Comparison of ENCODE assay signal across 1 cellular context in the genomic region with DNA sequence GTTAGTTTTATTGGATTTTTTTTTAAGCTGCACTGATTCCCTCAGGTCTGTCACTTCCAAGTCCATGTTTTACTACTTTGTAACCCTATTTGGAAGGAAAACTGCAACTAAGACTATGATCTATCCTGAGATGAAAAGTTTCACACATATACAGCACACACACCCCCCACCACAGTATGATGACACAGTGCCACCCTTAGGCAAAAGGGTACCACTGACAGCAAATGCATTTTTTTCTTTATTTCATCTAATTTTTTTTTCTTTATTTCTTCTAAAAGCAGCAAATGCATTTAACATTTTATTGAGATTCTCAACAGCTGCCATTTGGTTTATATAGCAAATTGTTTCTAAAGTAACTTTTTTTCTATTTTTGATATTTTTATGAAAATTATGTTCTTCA.
A peak's percentile ranks its signal among the peaks of the same experiment; 100 is the strongest.
TF ChIP-seq lines count a peak whose summit lies in the region.

No MANE protein-coding gene starts in this region.

TF ChIP-seq in HepG2, 621 proteins besides CTCF, POLR2A, EP300 and RAD21:
- TF ChIP-seq, protein P1, sequence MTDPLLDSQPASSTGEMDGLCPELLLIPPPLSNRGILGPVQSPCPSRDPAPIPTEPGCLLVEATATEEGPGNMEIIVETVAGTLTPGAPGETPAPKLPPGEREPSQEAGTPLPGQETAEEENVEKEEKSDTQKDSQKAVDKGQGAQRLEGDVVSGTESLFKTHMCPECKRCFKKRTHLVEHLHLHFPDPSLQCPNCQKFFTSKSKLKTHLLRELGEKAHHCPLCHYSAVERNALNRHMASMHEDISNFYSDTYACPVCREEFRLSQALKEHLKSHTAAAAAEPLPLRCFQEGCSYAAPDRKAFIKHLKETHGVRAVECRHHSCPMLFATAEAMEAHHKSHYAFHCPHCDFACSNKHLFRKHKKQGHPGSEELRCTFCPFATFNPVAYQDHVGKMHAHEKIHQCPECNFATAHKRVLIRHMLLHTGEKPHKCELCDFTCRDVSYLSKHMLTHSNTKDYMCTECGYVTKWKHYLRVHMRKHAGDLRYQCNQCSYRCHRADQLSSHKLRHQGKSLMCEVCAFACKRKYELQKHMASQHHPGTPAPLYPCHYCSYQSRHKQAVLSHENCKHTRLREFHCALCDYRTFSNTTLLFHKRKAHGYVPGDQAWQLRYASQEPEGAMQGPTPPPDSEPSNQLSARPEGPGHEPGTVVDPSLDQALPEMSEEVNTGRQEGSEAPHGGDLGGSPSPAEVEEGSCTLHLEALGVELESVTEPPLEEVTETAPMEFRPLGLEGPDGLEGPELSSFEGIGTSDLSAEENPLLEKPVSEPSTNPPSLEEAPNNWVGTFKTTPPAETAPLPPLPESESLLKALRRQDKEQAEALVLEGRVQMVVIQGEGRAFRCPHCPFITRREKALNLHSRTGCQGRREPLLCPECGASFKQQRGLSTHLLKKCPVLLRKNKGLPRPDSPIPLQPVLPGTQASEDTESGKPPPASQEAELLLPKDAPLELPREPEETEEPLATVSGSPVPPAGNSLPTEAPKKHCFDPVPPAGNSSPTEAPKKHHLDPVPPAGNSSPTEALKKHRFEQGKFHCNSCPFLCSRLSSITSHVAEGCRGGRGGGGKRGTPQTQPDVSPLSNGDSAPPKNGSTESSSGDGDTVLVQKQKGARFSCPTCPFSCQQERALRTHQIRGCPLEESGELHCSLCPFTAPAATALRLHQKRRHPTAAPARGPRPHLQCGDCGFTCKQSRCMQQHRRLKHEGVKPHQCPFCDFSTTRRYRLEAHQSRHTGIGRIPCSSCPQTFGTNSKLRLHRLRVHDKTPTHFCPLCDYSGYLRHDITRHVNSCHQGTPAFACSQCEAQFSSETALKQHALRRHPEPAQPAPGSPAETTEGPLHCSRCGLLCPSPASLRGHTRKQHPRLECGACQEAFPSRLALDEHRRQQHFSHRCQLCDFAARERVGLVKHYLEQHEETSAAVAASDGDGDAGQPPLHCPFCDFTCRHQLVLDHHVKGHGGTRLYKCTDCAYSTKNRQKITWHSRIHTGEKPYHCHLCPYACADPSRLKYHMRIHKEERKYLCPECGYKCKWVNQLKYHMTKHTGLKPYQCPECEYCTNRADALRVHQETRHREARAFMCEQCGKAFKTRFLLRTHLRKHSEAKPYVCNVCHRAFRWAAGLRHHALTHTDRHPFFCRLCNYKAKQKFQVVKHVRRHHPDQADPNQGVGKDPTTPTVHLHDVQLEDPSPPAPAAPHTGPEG (CRISPR knock-in tag; IDR thresholded peaks at IDR 0.05), result no peak
- TF ChIP-seq ZNF563 (CRISPR knock-in tag; IDR thresholded peaks at IDR 0.05) (no peak), STAG1 (CRISPR knock-in tag; IDR thresholded peaks at IDR 0.05) (peak; percentile 69), SMC3 (IDR thresholded peaks at IDR 0.05; ENCODE audit: low read length) (peak; percentile 31; the same call in 1 of the 2 replicates)
- TF ChIP-seq, protein P2, sequence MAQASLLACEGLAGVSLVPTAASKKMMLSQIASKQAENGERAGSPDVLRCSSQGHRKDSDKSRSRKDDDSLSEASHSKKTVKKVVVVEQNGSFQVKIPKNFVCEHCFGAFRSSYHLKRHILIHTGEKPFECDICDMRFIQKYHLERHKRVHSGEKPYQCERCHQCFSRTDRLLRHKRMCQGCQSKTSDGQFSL (CRISPR knock-in tag; IDR thresholded peaks at IDR 0.05), result peak; percentile 85
- TF ChIP-seq, protein P3, sequence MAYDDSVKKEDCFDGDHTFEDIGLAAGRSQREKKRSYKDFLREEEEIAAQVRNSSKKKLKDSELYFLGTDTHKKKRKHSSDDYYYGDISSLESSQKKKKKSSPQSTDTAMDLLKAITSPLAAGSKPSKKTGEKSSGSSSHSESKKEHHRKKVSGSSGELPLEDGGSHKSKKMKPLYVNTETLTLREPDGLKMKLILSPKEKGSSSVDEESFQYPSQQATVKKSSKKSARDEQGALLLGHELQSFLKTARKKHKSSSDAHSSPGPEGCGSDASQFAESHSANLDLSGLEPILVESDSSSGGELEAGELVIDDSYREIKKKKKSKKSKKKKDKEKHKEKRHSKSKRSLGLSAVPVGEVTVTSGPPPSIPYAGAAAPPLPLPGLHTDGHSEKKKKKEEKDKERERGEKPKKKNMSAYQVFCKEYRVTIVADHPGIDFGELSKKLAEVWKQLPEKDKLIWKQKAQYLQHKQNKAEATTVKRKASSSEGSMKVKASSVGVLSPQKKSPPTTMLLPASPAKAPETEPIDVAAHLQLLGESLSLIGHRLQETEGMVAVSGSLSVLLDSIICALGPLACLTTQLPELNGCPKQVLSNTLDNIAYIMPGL (CRISPR knock-in tag; IDR thresholded peaks at IDR 0.05; ENCODE audit: borderline replicate concordance in 1 of 2, low read depth in 1 of 2), result 0 out of 4 replicates have a peak, but pooled peaks of 1 of the 2 experiments have one; percentile 28
- TF ChIP-seq, protein P4, sequence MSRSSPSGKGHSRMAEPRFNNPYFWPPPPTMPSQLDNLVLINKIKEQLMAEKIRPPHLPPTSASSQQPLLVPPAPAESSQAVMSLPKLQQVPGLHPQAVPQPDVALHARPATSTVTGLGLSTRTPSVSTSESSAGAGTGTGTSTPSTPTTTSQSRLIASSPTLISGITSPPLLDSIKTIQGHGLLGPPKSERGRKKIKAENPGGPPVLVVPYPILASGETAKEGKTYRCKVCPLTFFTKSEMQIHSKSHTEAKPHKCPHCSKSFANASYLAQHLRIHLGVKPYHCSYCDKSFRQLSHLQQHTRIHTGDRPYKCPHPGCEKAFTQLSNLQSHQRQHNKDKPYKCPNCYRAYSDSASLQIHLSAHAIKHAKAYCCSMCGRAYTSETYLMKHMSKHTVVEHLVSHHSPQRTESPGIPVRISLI (CRISPR knock-in tag; IDR thresholded peaks at IDR 0.05; ENCODE audit: borderline replicate concordance), result peak; percentile 35; the same call in 1 of the 2 replicates
- TF ChIP-seq, protein P5, sequence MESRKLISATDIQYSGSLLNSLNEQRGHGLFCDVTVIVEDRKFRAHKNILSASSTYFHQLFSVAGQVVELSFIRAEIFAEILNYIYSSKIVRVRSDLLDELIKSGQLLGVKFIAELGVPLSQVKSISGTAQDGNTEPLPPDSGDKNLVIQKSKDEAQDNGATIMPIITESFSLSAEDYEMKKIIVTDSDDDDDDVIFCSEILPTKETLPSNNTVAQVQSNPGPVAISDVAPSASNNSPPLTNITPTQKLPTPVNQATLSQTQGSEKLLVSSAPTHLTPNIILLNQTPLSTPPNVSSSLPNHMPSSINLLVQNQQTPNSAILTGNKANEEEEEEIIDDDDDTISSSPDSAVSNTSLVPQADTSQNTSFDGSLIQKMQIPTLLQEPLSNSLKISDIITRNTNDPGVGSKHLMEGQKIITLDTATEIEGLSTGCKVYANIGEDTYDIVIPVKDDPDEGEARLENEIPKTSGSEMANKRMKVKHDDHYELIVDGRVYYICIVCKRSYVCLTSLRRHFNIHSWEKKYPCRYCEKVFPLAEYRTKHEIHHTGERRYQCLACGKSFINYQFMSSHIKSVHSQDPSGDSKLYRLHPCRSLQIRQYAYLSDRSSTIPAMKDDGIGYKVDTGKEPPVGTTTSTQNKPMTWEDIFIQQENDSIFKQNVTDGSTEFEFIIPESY (CRISPR knock-in tag; IDR thresholded peaks at IDR 0.05), result no peak
